ENCODE assay signal across 8 cellular contexts in genomic region chr16:495127-495748, GRCh38. TPM values are rescaled to one million over a fixed set of nuclear protein-coding genes. Genes with fewer than 3 reads are reported as not detected.
DNase-seq lines count a peak whose midpoint lies in the region; ATAC-seq and TF ChIP-seq lines count a peak whose summit lies in the region.

No MANE protein-coding gene starts in this region.

- TF ChIP-seq CTCF in DND-41 (IDR thresholded peaks at IDR 0.05; ENCODE audit: borderline replicate concordance, extremely low read depth, low read length, poor library complexity, severe bottlenecking): peak; percentile 68
- TF ChIP-seq CTCF in spleen (IDR thresholded peaks at IDR 0.05 in 8 of 11, conservative IDR thresholded peaks at IDR 0.05 in 3 of 11): peak in 1 of 11 experiments; percentile 31

- peak; percentile 75 for ATAC-seq in DND-41 (ENCODE audit: insufficient read depth, low read depth)
- no peak for ATAC-seq in GM21723 (IDR thresholded peaks at IDR 0.05; ENCODE audit: unreplicated experiment)

- H3K27me3 ChIP-seq in DND-41 (ENCODE audit: insufficient read depth, low read length, poor library complexity) (no peaks in the 10 kb centered on the region), spleen (replicated peaks in 1 of 7) (no peaks in the 10 kb centered on the region)

- no peaks in the 10 kb centered on the region for H3K4me1 ChIP-seq in DND-41 (ENCODE audit: insufficient read depth, low read length)
- peaks cover 0 to 16% (median 3%) of the 10 kb centered on the region in 6 donors for H3K4me1 ChIP-seq in spleen

- no peak overlapping the region for H3K27ac ChIP-seq in DND-41 (ENCODE audit: low read length)
- peak overlapping the region in 1 of 8 donors; percentile 80 for H3K27ac ChIP-seq in spleen

- intact Hi-C loops in spleen (cut with DNase I; ENCODE audit: low total_unique reads): no loop called here

- no peaks in the 10 kb centered on the region for H3K9me3 ChIP-seq in DND-41 (ENCODE audit: insufficient read depth, low read length, severe bottlenecking)
- no peaks in the 10 kb centered on the region for H3K9me3 ChIP-seq in spleen

- H3K4me3 ChIP-seq in DND-41 (ENCODE audit: low read depth in 1 of 2, low read length in 2 of 2): no peak overlapping the region
- no peak overlapping the region for H3K4me3 ChIP-seq in spleen

- no peak overlapping the region for H3K4me2 ChIP-seq in DND-41 (ENCODE audit: insufficient read depth, low read length)

- 0 out of 2 replicates have a peak, but pooled peaks cover 15% of the 10 kb centered on the region for H4K20me1 ChIP-seq in DND-41 (ENCODE audit: insufficient read depth, low read length)

- WGBS in spleen, 5 donors: 48 to 76% (median 57%) methylated on average over 7 to 11 of the region's 11 CpGs

- H3K36me3 ChIP-seq in DND-41 (ENCODE audit: insufficient read depth, low read length) (peaks cover 62% of the 10 kb centered on the region), spleen (peaks cover 0 to 55% (median 5%) of the 10 kb centered on the region in 6 donors)

- peak; percentile 76 for DNase-seq in AG08396 (ENCODE audit: low spot score)
- DNase-seq in DND-41: peak; percentile 49
- DNase-seq in NCI-H146 treated with DMSO at 0.1 percent for 48 hours (lab: John Stamatoyannopoulos, UW; ENCODE audit: unreplicated experiment): peak; percentile 23
- peak; percentile 82 to 85 for DNase-seq in T47D (ENCODE audit: low read depth in 1 of 2, low spot score in 1 of 2)
- peak; percentile 54 to 61 for DNase-seq in lung microvascular endothelial cell (ENCODE audit: low read depth in 2 of 2)
- DNase-seq in amniotic stem cell (lab: John Stamatoyannopoulos, UW): no peak
- no peak for DNase-seq in spleen

- no peak overlapping the region for H2AFZ ChIP-seq in DND-41 (ENCODE audit: low read depth, low read length)

- in situ Hi-C loops in T47D (cut with HindIII; ENCODE audit: low pct_unique_long_range_greater_than_20kb, low sequenced_read_pairs): no loop called here

- TF ChIP-seq POLR2A in spleen (IDR thresholded peaks at IDR 0.05): no peak

- no peaks in the 10 kb centered on the region for H3K79me2 ChIP-seq in DND-41 (ENCODE audit: insufficient read depth, low read length)

- H3K9ac ChIP-seq in DND-41 (ENCODE audit: low read depth, low read length): no peak overlapping the region

RNA-seq across cellular contexts. Expression of gene CAPN15, which starts 32.3 kb away (rescaled TPM):
- total RNA-seq in lung microvascular endothelial cell: 15.5 and 20.2 TPM in 2 replicates
- total RNA-seq in spleen: 10 to 100 TPM; 48.1 to 71.7 (median 63.9) TPM
- polyA plus RNA-seq in spleen: 10 to 100 TPM; 25.8 to 65.0 (median 36.4) TPM

Comparison
In these comparisons a context has a peak if more than half of its experiments do, and no peak if none do; other contexts are left out.
1. DNase-seq: peak in AG08396 (single experiment), DND-41 (single experiment), NCI-H146 treated with DMSO at 0.1 percent for 48 hours (single experiment), T47D (2 of 2) and lung microvascular endothelial cell (2 of 2); none in amniotic stem cell (single experiment) and spleen (single experiment).